23 cellular contexts compared by ENCODE assay signal in genomic region chrX:113274801-113275200, GRCh38.
"Had no signal": no experiment of that assay in that cellular context is flagged by ENCODE, and none has a peak within 500 bp of the region (broad histone marks: within the 10 kb centered on the region; RNA-seq: fewer than 3 reads in every experiment).

No MANE protein-coding gene starts in this region.

- DNase-seq: effector CD4-positive, alpha-beta T cell; foreskin melanocyte; heart left ventricle; hippocampal formation; left colon; left ventricle myocardium superior; mesenchymal stem cell; midbrain; nucleus accumbens; ovary; right cardiac atrium; stimulated activated CD4-positive, alpha-beta T cell treated with anti-CD3 and anti-CD28 coated beads, Interleukin-15, amount 100 ng/mL, for 24 hours; stimulated activated CD4-positive, alpha-beta T cell treated with anti-CD3 and anti-CD28 coated beads, Interleukin-1b, Interleukin-23, amount 100 ng/mL, for 48 hours; stimulated activated CD4-positive, alpha-beta T cell treated with anti-CD3 and anti-CD28 coated beads, Interleukin-4, amount 100 ng/mL, for 24 hours; tibial artery; upper lobe of left lung; uterus had no signal

- H3K4me1 ChIP-seq: heart left ventricle, neural progenitor cell, tibial artery, upper lobe of left lung, uterus had no signal

- H3K27me3 Mint-ChIP-seq: progenitor cell of endocrine pancreas; stimulated activated memory B cell treated with anti-CD40 and anti-IgM and Interleukin-4, amounts not matched to agents 10 μg/mL and 1 μg/mL and 100 μg/mL, for 72 hours; stimulated activated naive CD8-positive, alpha-beta T cell treated with anti-CD3 and anti-CD28 coated beads, Interleukin-15, Interleukin-2, amounts not matched to agents 100 ng/mL and 50 ng/mL, for 24 hours had no signal

- H3K9me3 Mint-ChIP-seq: neural progenitor cell; stimulated activated memory B cell treated with anti-CD40 and anti-IgM and Interleukin-4, amounts not matched to agents 10 μg/mL and 1 μg/mL and 100 μg/mL, for 72 hours; stimulated activated naive CD8-positive, alpha-beta T cell treated with anti-CD3 and anti-CD28 coated beads, Interleukin-15, Interleukin-2, amounts not matched to agents 100 ng/mL and 50 ng/mL, for 24 hours had no signal

- H3K27ac Mint-ChIP-seq: natural killer cell treated with Interleukin-12 subunit alpha and Interleukin-12 subunit beta and Interleukin-15 and Interleukin-18, amount 100 ng/mL, for 72 hours; neural progenitor cell; progenitor cell of endocrine pancreas; stimulated activated memory B cell treated with anti-CD40 and anti-IgM and Interleukin-4, amounts not matched to agents 10 μg/mL and 1 μg/mL and 100 μg/mL, for 72 hours; stimulated activated naive CD8-positive, alpha-beta T cell treated with anti-CD3 and anti-CD28 coated beads, Interleukin-15, Interleukin-2, amounts not matched to agents 100 ng/mL and 50 ng/mL, for 24 hours had no signal

- ATAC-seq: heart left ventricle; left colon; left ventricle myocardium superior; natural killer cell treated with Interleukin-12 subunit alpha and Interleukin-12 subunit beta and Interleukin-15 and Interleukin-18, amount 100 ng/mL, for 72 hours; right cardiac atrium; stimulated activated memory B cell treated with anti-CD40 and anti-IgM and Interleukin-4, amounts not matched to agents 10 μg/mL and 1 μg/mL and 100 μg/mL, for 72 hours had no signal

- H3K9me3 ChIP-seq: heart left ventricle, ovary, tibial artery, upper lobe of left lung, uterus had no signal

- H3K36me3 Mint-ChIP-seq: natural killer cell treated with Interleukin-12 subunit alpha and Interleukin-12 subunit beta and Interleukin-15 and Interleukin-18, amount 100 ng/mL, for 72 hours; neural progenitor cell; stimulated activated memory B cell treated with anti-CD40 and anti-IgM and Interleukin-4, amounts not matched to agents 10 μg/mL and 1 μg/mL and 100 μg/mL, for 72 hours had no signal

- H3K36me3 ChIP-seq: heart left ventricle, neural progenitor cell, ovary, tibial artery, upper lobe of left lung, uterus had no signal

- H3K4me3 Mint-ChIP-seq: natural killer cell treated with Interleukin-12 subunit alpha and Interleukin-12 subunit beta and Interleukin-15 and Interleukin-18, amount 100 ng/mL, for 72 hours; neural progenitor cell; stimulated activated memory B cell treated with anti-CD40 and anti-IgM and Interleukin-4, amounts not matched to agents 10 μg/mL and 1 μg/mL and 100 μg/mL, for 72 hours; stimulated activated naive CD8-positive, alpha-beta T cell treated with anti-CD3 and anti-CD28 coated beads, Interleukin-15, Interleukin-2, amounts not matched to agents 100 ng/mL and 50 ng/mL, for 24 hours had no signal

- H3K4me1 Mint-ChIP-seq: neural progenitor cell; stimulated activated memory B cell treated with anti-CD40 and anti-IgM and Interleukin-4, amounts not matched to agents 10 μg/mL and 1 μg/mL and 100 μg/mL, for 72 hours had no signal

- H3K27ac ChIP-seq: heart left ventricle, neural progenitor cell, ovary, tibial artery, upper lobe of left lung, uterus had no signal

- H3K27me3 ChIP-seq: heart left ventricle, neural progenitor cell, ovary, tibial artery, upper lobe of left lung, uterus had no signal

- H3K4me3 ChIP-seq: heart left ventricle, lung, neural progenitor cell, ovary, tibial artery, upper lobe of left lung, uterus had no signal
